9 cellular contexts compared by ENCODE assay signal in genomic region chr19:55206664-55207500, GRCh38. TPM values are rescaled to one million over a fixed set of nuclear protein-coding genes. Genes with fewer than 3 reads are reported as not detected.
DNase-seq lines count a peak whose midpoint lies in the region; ATAC-seq, FAIRE-seq and TF ChIP-seq lines count a peak whose summit lies in the region.
"Had no signal": no experiment of that assay in that cellular context is flagged by ENCODE, and none has a peak within 500 bp of the region (broad histone marks: within the 10 kb centered on the region; RNA-seq: fewer than 3 reads in every experiment).

No MANE protein-coding gene starts in this region.

- peaks cover 8% of the 10 kb centered on the region for H3K27me3 Mint-ChIP-seq in activated T-helper 1 cell treated with anti-CD3 and anti-CD28 coated beads, Interleukin-12 subunit alpha, Interleukin-12 subunit beta, Interleukin-2, Interleukin-4 antibody, amounts not matched to agents 30 ng/mL and 10 ng/mL and 1 ng/mL, durations not matched to agents 14 hours and 24 hours and 36 hours (ENCODE audit: insufficient read depth)

- ATAC-seq in omental fat pad (ENCODE audit: low FRiP score) (peak; percentile 95), HG03469 (IDR thresholded peaks at IDR 0.05; ENCODE audit: unreplicated experiment) (no peak)
- ATAC-seq: CD8-positive, alpha-beta T cell had no signal

- peaks cover 11% of the 10 kb centered on the region for H3K4me1 Mint-ChIP-seq in activated T-helper 1 cell treated with anti-CD3 and anti-CD28 coated beads, Interleukin-12 subunit alpha, Interleukin-12 subunit beta, Interleukin-2, Interleukin-4 antibody, amounts not matched to agents 30 ng/mL and 10 ng/mL and 1 ng/mL, durations not matched to agents 14 hours and 24 hours and 36 hours (ENCODE audit: low read depth)

- H3K27ac Mint-ChIP-seq in activated T-helper 1 cell treated with anti-CD3 and anti-CD28 coated beads, Interleukin-12 subunit alpha, Interleukin-12 subunit beta, Interleukin-2, Interleukin-4 antibody, amounts not matched to agents 30 ng/mL and 10 ng/mL and 1 ng/mL, durations not matched to agents 14 hours and 24 hours and 36 hours, result peak overlapping the region; percentile 82
- H3K27ac Mint-ChIP-seq: CD8-positive, alpha-beta T cell had no signal

- H3K9me3 Mint-ChIP-seq in activated T-helper 1 cell treated with anti-CD3 and anti-CD28 coated beads, Interleukin-12 subunit alpha, Interleukin-12 subunit beta, Interleukin-2, Interleukin-4 antibody, amounts not matched to agents 30 ng/mL and 10 ng/mL and 1 ng/mL, durations not matched to agents 14 hours and 24 hours and 36 hours, result no peaks in the 10 kb centered on the region
- H3K9me3 Mint-ChIP-seq: CD8-positive, alpha-beta T cell had no signal

- FAIRE-seq in frontal cortex (lab: Jason Lieb, UNC) (no peak), urothelium cell line (lab: Jason Lieb, UNC) (no peak)

- TF ChIP-seq CTCF in omental fat pad (IDR thresholded peaks at IDR 0.05), result no peak

- no peak overlapping the region for H3K4me3 Mint-ChIP-seq in activated T-helper 1 cell treated with anti-CD3 and anti-CD28 coated beads, Interleukin-12 subunit alpha, Interleukin-12 subunit beta, Interleukin-2, Interleukin-4 antibody, amounts not matched to agents 30 ng/mL and 10 ng/mL and 1 ng/mL, durations not matched to agents 14 hours and 24 hours and 36 hours
- H3K4me3 Mint-ChIP-seq: CD8-positive, alpha-beta T cell had no signal

- no peaks in the 10 kb centered on the region for H3K36me3 Mint-ChIP-seq in activated T-helper 1 cell treated with anti-CD3 and anti-CD28 coated beads, Interleukin-12 subunit alpha, Interleukin-12 subunit beta, Interleukin-2, Interleukin-4 antibody, amounts not matched to agents 30 ng/mL and 10 ng/mL and 1 ng/mL, durations not matched to agents 14 hours and 24 hours and 36 hours (ENCODE audit: low read depth)
- H3K36me3 Mint-ChIP-seq: CD8-positive, alpha-beta T cell had no signal

- DNase-seq in NCI-H345 (lab: John Stamatoyannopoulos, UW), result peak; percentile 29
- DNase-seq in NCI-H345 treated with DMSO at 0.1 percent for 48 hours (lab: John Stamatoyannopoulos, UW; ENCODE audit: unreplicated experiment), result no peak
- DNase-seq in NCI-H510A treated with DMSO at 0.1 percent for 48 hours (lab: John Stamatoyannopoulos, UW), result peak; percentile 81
- no peak for DNase-seq in activated T-helper 1 cell treated with anti-CD3 and anti-CD28 coated beads, Interleukin-12 subunit alpha, Interleukin-12 subunit beta, Interleukin-2, Interleukin-4 antibody, amounts not matched to agents 30 ng/mL and 10 ng/mL and 1 ng/mL, durations not matched to agents 14 hours and 24 hours and 36 hours (ENCODE audit: low spot score)
- peak; percentile 58 to 77 for DNase-seq in frontal cortex (ENCODE audit: low spot score in 2 of 2)
- DNase-seq in omental fat pad (ENCODE audit: low spot score), result peak; percentile 61
- DNase-seq in urothelium cell line (ENCODE audit: low spot score), result peak; percentile 96

- intact Hi-C loops in activated T-helper 1 cell treated with anti-CD3 and anti-CD28 coated beads, Interleukin-12 subunit alpha, Interleukin-12 subunit beta, Interleukin-2, Interleukin-4 antibody, amounts not matched to agents 30 ng/mL and 10 ng/mL and 1 ng/mL, durations not matched to agents 14 hours and 24 hours and 36 hours (cut with micrococcal nuclease), result no loop called here

RNA-seq across cellular contexts. Expression of gene PTPRH, which starts 2.4 kb away (rescaled TPM):
- total RNA-seq in activated T-helper 1 cell treated with anti-CD3 and anti-CD28 coated beads, Interleukin-12 subunit alpha, Interleukin-12 subunit beta, Interleukin-2, Interleukin-4 antibody, amounts not matched to agents 30 ng/mL and 10 ng/mL and 1 ng/mL, durations not matched to agents 14 hours and 24 hours and 36 hours, result 0.16 TPM in 1 of 2 replicates, not detected in the other
- total RNA-seq in frontal cortex, result 0.41 TPM
- 1 to 10 TPM; 1.4 to 9.8 (median 5.5) TPM for total RNA-seq in omental fat pad
- total RNA-seq: CD8-positive, alpha-beta T cell had no signal

RNA-seq across cellular contexts. Expression of gene TMEM86B, which starts 21.7 kb away (rescaled TPM):
- 7.7 and 8.3 TPM in 2 replicates for total RNA-seq in activated T-helper 1 cell treated with anti-CD3 and anti-CD28 coated beads, Interleukin-12 subunit alpha, Interleukin-12 subunit beta, Interleukin-2, Interleukin-4 antibody, amounts not matched to agents 30 ng/mL and 10 ng/mL and 1 ng/mL, durations not matched to agents 14 hours and 24 hours and 36 hours
- total RNA-seq in frontal cortex (0.82 TPM), omental fat pad (1 to 10 TPM in 3 of 4 donors, under 1 TPM in 1; 0.65 to 3.5 (median 2.5) TPM)

RNA-seq across cellular contexts. Expression of gene SYT5, which starts 26.8 kb away (rescaled TPM):
- not detected in 2 replicates for total RNA-seq in activated T-helper 1 cell treated with anti-CD3 and anti-CD28 coated beads, Interleukin-12 subunit alpha, Interleukin-12 subunit beta, Interleukin-2, Interleukin-4 antibody, amounts not matched to agents 30 ng/mL and 10 ng/mL and 1 ng/mL, durations not matched to agents 14 hours and 24 hours and 36 hours
- total RNA-seq in frontal cortex (33.0 TPM), omental fat pad (under 1 TPM in 1 of 4 donors, not detected in 3; 0.28 TPM)

RNA-seq across cellular contexts. Expression of gene DNAAF3, which starts 40.5 kb away (rescaled TPM):
- total RNA-seq in activated T-helper 1 cell treated with anti-CD3 and anti-CD28 coated beads, Interleukin-12 subunit alpha, Interleukin-12 subunit beta, Interleukin-2, Interleukin-4 antibody, amounts not matched to agents 30 ng/mL and 10 ng/mL and 1 ng/mL, durations not matched to agents 14 hours and 24 hours and 36 hours, result 0.36 TPM in 1 of 2 replicates, not detected in the other
- total RNA-seq in frontal cortex (not detected), omental fat pad (under 1 TPM in 2 of 4 donors, not detected in 2; 0.65 to 0.69 TPM)
- total RNA-seq: CD8-positive, alpha-beta T cell had no signal

RNA-seq across cellular contexts. Expression of gene TNNI3, which starts 49.4 kb away (rescaled TPM):
- total RNA-seq in activated T-helper 1 cell treated with anti-CD3 and anti-CD28 coated beads, Interleukin-12 subunit alpha, Interleukin-12 subunit beta, Interleukin-2, Interleukin-4 antibody, amounts not matched to agents 30 ng/mL and 10 ng/mL and 1 ng/mL, durations not matched to agents 14 hours and 24 hours and 36 hours, result not detected in 2 replicates
- total RNA-seq in frontal cortex, result 0.41 TPM
- total RNA-seq in omental fat pad, result not detected
- total RNA-seq: CD8-positive, alpha-beta T cell had no signal

Comparison
In these comparisons a context has a peak if more than half of its experiments do, and no peak if none do; other contexts are left out.
1. DNase-seq: peak in NCI-H345 (single experiment), NCI-H510A treated with DMSO at 0.1 percent for 48 hours (single experiment), frontal cortex (2 of 2), omental fat pad (single experiment) and urothelium cell line (single experiment); none in NCI-H345 treated with DMSO at 0.1 percent for 48 hours (single experiment) and activated T-helper 1 cell treated with anti-CD3 and anti-CD28 coated beads, Interleukin-12 subunit alpha, Interleukin-12 subunit beta, Interleukin-2, Interleukin-4 antibody, amounts not matched to agents 30 ng/mL and 10 ng/mL and 1 ng/mL, durations not matched to agents 14 hours and 24 hours and 36 hours (single experiment).
2. RNA of gene SYT5, which starts 26.8 kb away (total RNA-seq): 33.0 TPM in frontal cortex (single experiment); not detected in activated T-helper 1 cell treated with anti-CD3 and anti-CD28 coated beads, Interleukin-12 subunit alpha, Interleukin-12 subunit beta, Interleukin-2, Interleukin-4 antibody, amounts not matched to agents 30 ng/mL and 10 ng/mL and 1 ng/mL, durations not matched to agents 14 hours and 24 hours and 36 hours and 0.28 TPM in omental fat pad; every median in the first group is over 10 times any median in the second.